15 cellular contexts compared by ENCODE assay signal in genomic region chr7:52498319-52498718, GRCh38.
DNase-seq lines count a peak whose midpoint lies in the region; ATAC-seq lines count a peak whose summit lies in the region.
"Had no signal": no experiment of that assay in that cellular context is flagged by ENCODE, and none has a peak within 500 bp of the region (broad histone marks: within the 10 kb centered on the region; RNA-seq: fewer than 3 reads in every experiment).

No MANE protein-coding gene starts in this region.

- DNase-seq in NCI-H82 (lab: John Stamatoyannopoulos, UW) (peak; percentile 17), NCI-H82 treated with DMSO at 0.1 percent for 48 hours (lab: John Stamatoyannopoulos, UW; ENCODE audit: unreplicated experiment) (no peak), NT2/D1 (ENCODE audit: low read depth, low spot score) (peak; percentile 5), left kidney (ENCODE audit: low read depth, low spot score) (peak; percentile 15), Right ventricle myocardium superior (no peak), mesenteric fat pad (ENCODE audit: low spot score) (no peak)
- no peak for DNase-seq in activated CD4-positive, alpha-beta T cell treated with anti-CD3 and anti-CD28 coated beads, Interleukin-2, amount 50 U/mL, for 4 hours
- DNase-seq: C1 segment of cervical spinal cord, NCI-H1436, NCI-H2029 treated with DMSO at 0.1 percent for 48 hours, NCI-H2227 treated with DMSO at 0.1 percent for 48 hours, OCI-M1, SIG-M5 had no signal

- WGBS in thymus: 63% methylated on average over 2 of the region's 2 CpGs

- no peak for ATAC-seq in Right ventricle myocardium superior (ENCODE audit: poor library complexity)
- ATAC-seq: K562 had no signal

- no peak overlapping the region for H3K4me3 ChIP-seq in NT2/D1 (ENCODE audit: insufficient read length, low read depth)
- H3K4me3 ChIP-seq in thymus (ENCODE audit: low read length): no peak overlapping the region
- H3K4me3 ChIP-seq: K562 had no signal

- H3K4me1 ChIP-seq in NT2/D1 (ENCODE audit: insufficient read depth, insufficient read length) (no peaks in the 10 kb centered on the region), thymus (ENCODE audit: control insufficient read depth, insufficient read depth, low read length) (no peaks in the 10 kb centered on the region)

- H3K36me3 ChIP-seq in NT2/D1 (ENCODE audit: insufficient read depth, insufficient read length, low read length): no peaks in the 10 kb centered on the region
- no peaks in the 10 kb centered on the region for H3K36me3 ChIP-seq in thymus (ENCODE audit: control insufficient read depth, insufficient read depth)

- H3K9ac ChIP-seq in NT2/D1 (ENCODE audit: insufficient read length, low read depth): no peak overlapping the region

- intact Hi-C loops in Right ventricle myocardium superior (cut with DNase I): no loop called here

- H3K27ac ChIP-seq in thymus (ENCODE audit: low read depth): peak overlapping the region; percentile 1

- H3K9me3 ChIP-seq in NT2/D1 (ENCODE audit: insufficient read depth, low read length): no peaks in the 10 kb centered on the region
- no peaks in the 10 kb centered on the region for H3K9me3 ChIP-seq in thymus (ENCODE audit: control insufficient read depth)

- H3K27me3 ChIP-seq in NT2/D1 (ENCODE audit: insufficient read depth, insufficient read length): no peaks in the 10 kb centered on the region
- H3K27me3 ChIP-seq in thymus (ENCODE audit: control insufficient read depth, insufficient read depth): no peaks in the 10 kb centered on the region

Comparison
In these comparisons a context has a peak if more than half of its experiments do, and no peak if none do; other contexts are left out.
1. DNase-seq: peak in NCI-H82 (single experiment), NT2/D1 (single experiment) and left kidney (single experiment); none in NCI-H82 treated with DMSO at 0.1 percent for 48 hours (single experiment), Right ventricle myocardium superior (single experiment), mesenteric fat pad (single experiment) and activated CD4-positive, alpha-beta T cell treated with anti-CD3 and anti-CD28 coated beads, Interleukin-2, amount 50 U/mL, for 4 hours (0 of 2).